10 cellular contexts compared by ENCODE assay signal in genomic region chr11:2987881-2988280, GRCh38. TPM values are rescaled to one million over a fixed set of nuclear protein-coding genes. Genes with fewer than 3 reads are reported as not detected.
A peak's percentile ranks its signal among the peaks of the same experiment; 100 is the strongest.
DNase-seq lines count a peak whose midpoint lies in the region; ATAC-seq and TF ChIP-seq lines count a peak whose summit lies in the region.
"Had no signal": no experiment of that assay in that cellular context is flagged by ENCODE, and none has a peak within 500 bp of the region (broad histone marks: within the 10 kb centered on the region; RNA-seq: fewer than 3 reads in every experiment).

No MANE protein-coding gene starts in this region.

- no peak overlapping the region for H2AFZ ChIP-seq in DND-41 (ENCODE audit: low read depth, low read length)

- peaks cover 61% of the 10 kb centered on the region for H3K36me3 Mint-ChIP-seq in activated CD4-positive, alpha-beta T cell treated with anti-CD3 and anti-CD28 coated beads, Interleukin-2, amount 10 ng/mL, durations not matched to agents 7 days and 5 days (ENCODE audit: low read depth)
- peaks cover 10% of the 10 kb centered on the region for H3K36me3 Mint-ChIP-seq in progenitor cell of endocrine pancreas (ENCODE audit: insufficient read depth)

- peak overlapping the region; percentile 97 for H3K27ac Mint-ChIP-seq in activated CD4-positive, alpha-beta T cell treated with anti-CD3 and anti-CD28 coated beads, Interleukin-2, amount 10 ng/mL, durations not matched to agents 7 days and 5 days
- H3K27ac Mint-ChIP-seq in progenitor cell of endocrine pancreas: peak overlapping the region; percentile 5

- H3K9me3 Mint-ChIP-seq in activated CD4-positive, alpha-beta T cell treated with anti-CD3 and anti-CD28 coated beads, Interleukin-2, amount 10 ng/mL, durations not matched to agents 7 days and 5 days: no peaks in the 10 kb centered on the region
- H3K9me3 Mint-ChIP-seq in progenitor cell of endocrine pancreas (ENCODE audit: low read depth): no peaks in the 10 kb centered on the region

- H3K4me1 ChIP-seq in DND-41 (ENCODE audit: insufficient read depth, low read length) (peaks cover 42% of the 10 kb centered on the region), uterus (peaks cover 4 to 19% of the 10 kb centered on the region in 2 donors)

- POLR2A ChIA-PET in activated CD4-positive, alpha-beta T cell treated with anti-CD3 and anti-CD28 coated beads, Interleukin-2, amount 10 ng/mL, durations not matched to agents 7 days and 5 days (lab: Charles Lee): no interaction called here

- DNase-seq in DND-41 (no peak), progenitor cell of endocrine pancreas (ENCODE audit: low spot score, unreplicated experiment) (no peak), uterus (no peak), GF-D8 (lab: John Stamatoyannopoulos, UW) (no peak), NCI-H82 (lab: John Stamatoyannopoulos, UW) (no peak)
- DNase-seq in activated CD4-positive, alpha-beta T cell treated with anti-CD3 and anti-CD28 coated beads, Interleukin-2, amount 10 ng/mL, durations not matched to agents 7 days and 5 days: peak; percentile 71
- DNase-seq in effector CD4-positive, alpha-beta T cell: peak; percentile 14
- DNase-seq: ovary had no signal

- ATAC-seq in DND-41 (ENCODE audit: insufficient read depth, low read depth) (no peak), HG02981 (IDR thresholded peaks at IDR 0.05; ENCODE audit: unreplicated experiment) (no peak)

- H3K79me2 ChIP-seq in DND-41 (ENCODE audit: insufficient read depth, low read length): peaks cover 95% of the 10 kb centered on the region

- H3K9ac ChIP-seq in DND-41 (ENCODE audit: low read depth, low read length): 0 out of 2 replicates have a peak overlapping the region, but pooled peaks have one; percentile 94

- H3K27me3 Mint-ChIP-seq in activated CD4-positive, alpha-beta T cell treated with anti-CD3 and anti-CD28 coated beads, Interleukin-2, amount 10 ng/mL, durations not matched to agents 7 days and 5 days: no peaks in the 10 kb centered on the region
- H3K27me3 Mint-ChIP-seq in progenitor cell of endocrine pancreas: no peaks in the 10 kb centered on the region

- peak overlapping the region in 1 of 2 experiments; percentile 31; a peak in 1 of 4 replicates for H3K4me3 ChIP-seq in DND-41 (ENCODE audit: low read depth in 1 of 2, low read length in 2 of 2)
- H3K4me3 ChIP-seq in uterus: no peak overlapping the region
- H3K4me3 ChIP-seq: ovary had no signal

- H3K4me1 Mint-ChIP-seq in activated CD4-positive, alpha-beta T cell treated with anti-CD3 and anti-CD28 coated beads, Interleukin-2, amount 10 ng/mL, durations not matched to agents 7 days and 5 days: peaks cover 53% of the 10 kb centered on the region
- peaks cover 29% of the 10 kb centered on the region for H3K4me1 Mint-ChIP-seq in progenitor cell of endocrine pancreas (ENCODE audit: low read depth)

- H3K4me3 Mint-ChIP-seq in activated CD4-positive, alpha-beta T cell treated with anti-CD3 and anti-CD28 coated beads, Interleukin-2, amount 10 ng/mL, durations not matched to agents 7 days and 5 days: peak overlapping the region; percentile 96
- H3K4me3 Mint-ChIP-seq in progenitor cell of endocrine pancreas (ENCODE audit: low read depth): peak overlapping the region; percentile 39

- CTCF ChIA-PET in activated CD4-positive, alpha-beta T cell treated with anti-CD3 and anti-CD28 coated beads, Interleukin-2, amount 10 ng/mL, durations not matched to agents 7 days and 5 days (lab: Charles Lee): no interaction called here

- no peaks in the 10 kb centered on the region for H3K27me3 ChIP-seq in DND-41 (ENCODE audit: insufficient read depth, low read length, poor library complexity)
- H3K27me3 ChIP-seq in uterus: no peaks in the 10 kb centered on the region
- H3K27me3 ChIP-seq: ovary had no signal

- H3K9me3 ChIP-seq in DND-41 (ENCODE audit: insufficient read depth, low read length, severe bottlenecking): no peaks in the 10 kb centered on the region
- H3K9me3 ChIP-seq in uterus: no peaks in the 10 kb centered on the region
- H3K9me3 ChIP-seq: ovary had no signal

- intact Hi-C loops in uterus (cut with DNase I; ENCODE audit: low total_unique reads): no loop called here

- H3K36me3 ChIP-seq in DND-41 (ENCODE audit: insufficient read depth, low read length) (peaks cover 28% of the 10 kb centered on the region), uterus (no peaks in the 10 kb centered on the region)
- H3K36me3 ChIP-seq: ovary had no signal

- no peak for TF ChIP-seq POLR2A in uterus (IDR thresholded peaks at IDR 0.05)

- peak overlapping the region; percentile 66 for H3K27ac ChIP-seq in DND-41 (ENCODE audit: low read length)
- no peak overlapping the region for H3K27ac ChIP-seq in uterus
- H3K27ac ChIP-seq: ovary had no signal

- peak overlapping the region; percentile 77 for H3K4me2 ChIP-seq in DND-41 (ENCODE audit: insufficient read depth, low read length)

- TF ChIP-seq CTCF in DND-41 (IDR thresholded peaks at IDR 0.05; ENCODE audit: borderline replicate concordance, extremely low read depth, low read length, poor library complexity, severe bottlenecking) (no peak), progenitor cell of endocrine pancreas (IDR thresholded peaks at IDR 0.05; ENCODE audit: unreplicated experiment) (no peak), uterus (IDR thresholded peaks at IDR 0.05) (no peak)

- H4K20me1 ChIP-seq in DND-41 (ENCODE audit: insufficient read depth, low read length): peaks cover 69% of the 10 kb centered on the region

RNA-seq across cellular contexts. Expression of gene NAP1L4, which starts 4.2 kb away (rescaled TPM):
- total RNA-seq in activated CD4-positive, alpha-beta T cell treated with anti-CD3 and anti-CD28 coated beads, Interleukin-2, amount 10 ng/mL, durations not matched to agents 7 days and 5 days: 100 to 1,000 TPM; 354 to 367 TPM
- total RNA-seq in progenitor cell of endocrine pancreas (184 and 201 TPM in 2 replicates), uterus (100 to 1,000 TPM in 3 of 4 donors, 10 to 100 TPM in 1; 96.1 to 183 (median 129) TPM)

RNA-seq across cellular contexts. Expression of gene PHLDA2, which starts 58.7 kb away (rescaled TPM):
- under 1 TPM; 0.35 to 0.45 TPM for total RNA-seq in activated CD4-positive, alpha-beta T cell treated with anti-CD3 and anti-CD28 coated beads, Interleukin-2, amount 10 ng/mL, durations not matched to agents 7 days and 5 days
- total RNA-seq in progenitor cell of endocrine pancreas (1.2 and 1.9 TPM in 2 replicates), uterus (1 to 10 TPM in 1 of 4 donors, not detected in 3; 5.2 TPM)
- total RNA-seq: cerebellum had no signal

Comparison
In these comparisons a context has a peak if more than half of its experiments do, and no peak if none do; other contexts are left out.
1. DNase-seq: peak in activated CD4-positive, alpha-beta T cell treated with anti-CD3 and anti-CD28 coated beads, Interleukin-2, amount 10 ng/mL, durations not matched to agents 7 days and 5 days (single experiment) and effector CD4-positive, alpha-beta T cell (single experiment); none in DND-41 (single experiment), progenitor cell of endocrine pancreas (single experiment), uterus (0 of 2), GF-D8 (single experiment) and NCI-H82 (single experiment).